Comparison of ENCODE assay signal across 25 cellular contexts in genomic region chr10:104031631-104032030, GRCh38. TPM values are rescaled to one million over a fixed set of nuclear protein-coding genes. Genes with fewer than 3 reads are reported as not detected.
"Had no signal": no experiment of that assay in that cellular context is flagged by ENCODE, and none has a peak within 500 bp of the region (broad histone marks: within the 10 kb centered on the region; RNA-seq: fewer than 3 reads in every experiment).

No MANE protein-coding gene starts in this region.

- H3K27me3 ChIP-seq: esophagus muscularis mucosa, sigmoid colon, upper lobe of right lung had no signal

- H3K9me3 Mint-ChIP-seq: activated naive CD4-positive, alpha-beta T cell treated with anti-CD3 and anti-CD28 coated beads for 36 hours; brain; mesothelial cell of epicardium; naive thymus-derived CD8-positive, alpha-beta T cell; WTC11 had no signal

- H3K4me1 ChIP-seq: sigmoid colon, upper lobe of right lung had no signal

- ATAC-seq: naive thymus-derived CD8-positive, alpha-beta T cell; upper lobe of right lung had no signal

- H3K4me2 ChIP-seq: smooth muscle cell had no signal

- DNase-seq: activated CD4-positive, alpha-beta T cell treated with anti-CD3 and anti-CD28 coated beads, Interleukin-2, amount 50 U/mL, for 4 hours; activated effector memory CD4-positive, alpha-beta T cell treated with Interleukin-2 at 50 U/mL for 16 hours; activated naive CD4-positive, alpha-beta T cell treated with anti-CD3 and anti-CD28 coated beads for 36 hours; aorta; central memory CD4-positive, alpha-beta T cell; dermis blood vessel endothelial cell; left ventricle myocardium inferior; mammary epithelial cell; naive thymus-derived CD8-positive, alpha-beta T cell; retina; sigmoid colon; stimulated activated CD4-positive, alpha-beta T cell treated with anti-CD3 and anti-CD28 coated beads, Interleukin-2, amount 100 ng/mL, for 48 hours; stimulated activated CD8-positive, alpha-beta memory T cell treated with anti-CD3 and anti-CD28 coated beads, Interleukin-4, amount 100 ng/mL, for 48 hours; stimulated activated naive CD4-positive, alpha-beta T cell; T-helper 1 cell; T1000; upper lobe of right lung had no signal

- H3K27ac ChIP-seq: esophagus muscularis mucosa, left ventricle myocardium inferior, sigmoid colon, thoracic aorta, upper lobe of right lung had no signal

- H3K9me3 ChIP-seq: esophagus muscularis mucosa, left ventricle myocardium inferior, sigmoid colon, thoracic aorta, upper lobe of right lung had no signal

- H3K4me3 ChIP-seq: esophagus muscularis mucosa, left ventricle myocardium inferior, sigmoid colon, smooth muscle cell, thoracic aorta, upper lobe of right lung had no signal

- H3K27ac Mint-ChIP-seq: activated naive CD4-positive, alpha-beta T cell treated with anti-CD3 and anti-CD28 coated beads for 36 hours; mesothelial cell of epicardium; progenitor cell of endocrine pancreas had no signal

- H3K27me3 Mint-ChIP-seq: brain; naive thymus-derived CD8-positive, alpha-beta T cell; progenitor cell of endocrine pancreas had no signal

- H3K4me3 Mint-ChIP-seq: activated naive CD4-positive, alpha-beta T cell treated with anti-CD3 and anti-CD28 coated beads for 36 hours; mesothelial cell of epicardium; naive thymus-derived CD8-positive, alpha-beta T cell had no signal

RNA-seq across cellular contexts. Expression of gene COL17A1, which starts 54.0 kb away (rescaled TPM):
- total RNA-seq: activated naive CD4-positive, alpha-beta T cell treated with anti-CD3 and anti-CD28 coated beads for 36 hours; left ventricle myocardium inferior; naive thymus-derived CD8-positive, alpha-beta T cell; osteocyte; sigmoid colon had no signal
